In the genomic region with DNA sequence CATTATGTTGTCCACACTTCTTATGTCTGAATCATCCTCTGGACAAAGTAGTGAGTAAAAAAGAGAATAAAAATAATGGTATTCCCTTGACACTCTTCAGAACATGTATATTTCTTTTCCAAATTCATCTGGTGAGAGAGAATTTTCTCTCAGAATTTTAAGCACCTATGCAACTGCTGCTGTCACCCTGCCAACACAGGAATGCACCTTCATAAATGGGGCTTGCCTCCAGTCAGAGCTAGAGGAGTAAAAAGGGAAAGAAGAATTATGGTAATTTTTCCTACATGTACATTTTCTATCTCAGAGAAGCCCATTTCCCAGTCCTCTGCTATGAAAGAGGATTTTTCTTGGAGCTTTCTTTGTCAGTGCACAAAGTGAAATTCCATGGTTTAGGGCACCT, we compare ENCODE assay signal across 16 cellular contexts.
"Had no signal": no experiment of that assay in that cellular context is flagged by ENCODE, and none has a peak within 500 bp of the region (broad histone marks: within the 10 kb centered on the region; RNA-seq: fewer than 3 reads in every experiment).

No MANE protein-coding gene starts in this region.

- H3K36me3 ChIP-seq: upper lobe of right lung had no signal

- H3K27ac ChIP-seq: hepatocyte, upper lobe of right lung had no signal

- H3K79me2 ChIP-seq: hepatocyte had no signal

- H3K4me1 ChIP-seq: upper lobe of right lung had no signal

- H3K9me3 ChIP-seq: upper lobe of right lung had no signal

- DNase-seq: activated CD4-positive, alpha-beta T cell treated with anti-CD3 and anti-CD28 coated beads for 1 hour; activated CD4-positive, alpha-beta T cell treated with anti-CD3 and anti-CD28 coated beads, Interleukin-2, amount 50 U/mL, for 48 hours; activated CD8-positive, alpha-beta memory T cell treated with anti-CD3 and anti-CD28 coated beads, Interleukin-2, amount 10 ng/mL, durations not matched to agents 7 days and 5 days; activated effector memory CD4-positive, alpha-beta T cell treated with anti-CD3 and anti-CD28 coated beads, Interleukin-2, amount 50 U/mL, for 16 hours; activated T-cell treated with anti-CD3 and anti-CD28 coated beads, Interleukin-2, amount 50 U/mL, for 4 hours; effector memory CD8-positive, alpha-beta T cell; erythroblast; islet precursor cell; naive thymus-derived CD4-positive, alpha-beta T cell; retina; stimulated activated naive CD8-positive, alpha-beta T cell treated with anti-CD3 and anti-CD28 coated beads, Interleukin-15, amount 100 ng/mL, for 72 hours; T-helper 1 cell; T1000; upper lobe of right lung had no signal

- H3K4me2 ChIP-seq: hepatocyte had no signal

- H3K4me3 ChIP-seq: hepatocyte, lung, upper lobe of right lung had no signal

- ATAC-seq: activated CD8-positive, alpha-beta memory T cell treated with anti-CD3 and anti-CD28 coated beads, Interleukin-2, amount 10 ng/mL, durations not matched to agents 7 days and 5 days; activated T-cell treated with anti-CD3 and anti-CD28 coated beads, Interleukin-2, amount 50 U/mL, for 4 hours; effector memory CD8-positive, alpha-beta T cell; naive thymus-derived CD4-positive, alpha-beta T cell; stimulated activated naive CD8-positive, alpha-beta T cell treated with anti-CD3 and anti-CD28 coated beads, Interleukin-15, amount 100 ng/mL, for 72 hours; upper lobe of right lung had no signal

- H3K27me3 ChIP-seq: hepatocyte, upper lobe of right lung had no signal
